Comparison of ENCODE assay signal across 17 cellular contexts in genomic region chr12:129520736-129521135, GRCh38.
"Had no signal": no experiment of that assay in that cellular context is flagged by ENCODE, and none has a peak within 500 bp of the region (broad histone marks: within the 10 kb centered on the region; RNA-seq: fewer than 3 reads in every experiment).

No MANE protein-coding gene starts in this region.

- H3K4me3 Mint-ChIP-seq: dendritic cell treated with granulocyte-macrophage colony-stimulating factor and Interleukin-4, amounts not matched to agents 40 ng/mL and 50 ng/mL, for 4 days; immature natural killer cell; nephron; T-helper 17 cell had no signal

- H3K4me1 ChIP-seq: left lung, sigmoid colon, suprapubic skin, upper lobe of left lung had no signal

- DNase-seq: activated CD4-positive, CD25-positive, alpha-beta regulatory T cell; activated naive CD4-positive, alpha-beta T cell treated with anti-CD3 and anti-CD28 coated beads, Interleukin-2, amount 50 U/mL, for 16 hours; hypothalamus; immature natural killer cell; left lung; mesenchymal stem cell; sigmoid colon; stimulated activated CD4-positive, alpha-beta T cell treated with anti-CD3 and anti-CD28 coated beads, Interleukin-12 subunit alpha, Interleukin-12 subunit beta, amount 100 ng/mL, for 4 hours; stimulated activated CD8-positive, alpha-beta memory T cell treated with anti-CD3 and anti-CD28 coated beads, Interleukin-4, amount 100 ng/mL, for 48 hours; stimulated activated naive CD8-positive, alpha-beta T cell treated with anti-CD3 and anti-CD28 coated beads, Interleukin-15, Interleukin-2, amounts not matched to agents 100 U/mL and 50 U/mL, for 24 hours; T-helper 17 cell; upper lobe of left lung had no signal

- H3K9me3 ChIP-seq: suprapubic skin had no signal

- H3K4me1 Mint-ChIP-seq: immature natural killer cell, T-helper 17 cell had no signal

- H3K36me3 Mint-ChIP-seq: immature natural killer cell had no signal

- H3K36me3 ChIP-seq: left lung, sigmoid colon, suprapubic skin, upper lobe of left lung had no signal

- ATAC-seq: esophagus mucosa; left lung; stimulated activated naive CD8-positive, alpha-beta T cell treated with anti-CD3 and anti-CD28 coated beads, Interleukin-15, Interleukin-2, amounts not matched to agents 100 U/mL and 50 U/mL, for 24 hours; T-helper 17 cell had no signal

- H3K27ac ChIP-seq: left lung, sigmoid colon, suprapubic skin, upper lobe of left lung had no signal

- H3K27ac Mint-ChIP-seq: activated T-helper 2 cell treated with anti-CD3 and anti-CD28 coated beads, Interferon-gamma antibody, Interleukin-2, Interleukin-4, amounts not matched to agents 10 μg/mL and 5 μg/mL and 100 μg/mL, durations not matched to agents 14 hours and 24 hours and 36 hours; dendritic cell treated with granulocyte-macrophage colony-stimulating factor and Interleukin-4, amounts not matched to agents 40 ng/mL and 50 ng/mL, for 4 days; immature natural killer cell; nephron; T-helper 17 cell had no signal

- H3K4me3 ChIP-seq: left lung, sigmoid colon, suprapubic skin, upper lobe of left lung had no signal

- H3K27me3 Mint-ChIP-seq: dendritic cell treated with granulocyte-macrophage colony-stimulating factor and Interleukin-4, amounts not matched to agents 40 ng/mL and 50 ng/mL, for 4 days; T-helper 17 cell had no signal

- H3K27me3 ChIP-seq: left lung, sigmoid colon, suprapubic skin, upper lobe of left lung had no signal
